In the genomic region with DNA sequence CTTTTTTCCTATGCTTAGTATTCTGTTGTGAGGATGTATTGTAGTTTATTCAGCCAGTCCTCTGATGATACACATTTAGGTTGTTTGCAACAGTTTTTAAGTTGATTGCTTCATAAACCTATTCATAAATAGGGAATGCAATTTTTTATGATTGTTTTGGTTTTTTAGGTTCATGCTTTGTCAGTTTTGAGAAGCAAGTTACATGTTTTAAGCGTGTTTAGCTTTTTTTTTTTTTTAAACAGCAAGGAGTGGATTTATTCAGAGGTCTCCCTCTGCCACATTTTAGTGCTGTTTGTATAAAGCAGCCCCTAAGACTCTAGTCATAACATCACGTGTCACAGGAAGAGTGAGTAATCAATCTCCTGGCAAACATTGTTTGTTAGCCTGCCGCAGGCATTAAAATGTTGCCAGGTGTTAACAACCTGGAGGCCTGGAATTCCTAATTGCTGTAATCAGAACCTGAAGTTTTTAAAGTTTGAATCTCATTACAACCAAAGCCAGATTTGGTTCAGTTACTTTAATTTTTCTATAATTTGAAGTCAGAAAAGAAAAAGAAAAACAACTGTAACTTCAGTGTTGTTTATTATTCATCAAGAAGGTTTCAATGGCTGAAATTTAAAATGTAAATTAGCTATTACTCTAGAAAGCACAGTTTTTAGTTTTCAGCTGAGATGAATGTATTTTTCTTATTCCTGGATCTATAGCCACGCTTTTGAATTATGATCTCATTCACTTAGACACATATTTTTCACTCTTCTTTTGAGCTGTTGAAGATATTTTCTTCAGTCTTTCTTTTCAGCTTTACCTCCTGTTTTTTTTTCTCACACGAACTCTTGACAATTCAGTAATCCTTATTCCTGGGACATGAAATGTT, we compare ENCODE assay signal across 8 cellular contexts. TPM values are rescaled to one million over a fixed set of nuclear protein-coding genes. Genes with fewer than 3 reads are reported as not detected.
A peak's percentile ranks its signal among the peaks of the same experiment; 100 is the strongest.
DNase-seq lines count a peak whose midpoint lies in the region; ATAC-seq and TF ChIP-seq lines count a peak whose summit lies in the region.
"Had no signal": no experiment of that assay in that cellular context is flagged by ENCODE, and none has a peak within 500 bp of the region (broad histone marks: within the 10 kb centered on the region; RNA-seq: fewer than 3 reads in every experiment).

No MANE protein-coding gene starts in this region.

- no peak overlapping the region for H2AK5ac ChIP-seq in H9 (ENCODE audit: insufficient read length, low read length)

- H3K14ac ChIP-seq in H9 (ENCODE audit: insufficient read depth, low read length) = no peak overlapping the region

- H4K8ac ChIP-seq in H9 (replicated peaks; ENCODE audit: insufficient read length, low read depth, low read length) = no peak overlapping the region

- no peaks in the 10 kb centered on the region for H3K23me2 ChIP-seq in H9 (ENCODE audit: insufficient read length, low read depth, low read length, poor library complexity, severe bottlenecking)

- H3T11ph ChIP-seq in H9 (ENCODE audit: low read length) = no peak overlapping the region

- H3K27ac Mint-ChIP-seq in H9 (peak overlapping the region; percentile 59 to 99 (median 98); a peak in 6 of 7 replicates), nephron progenitor cell (peak overlapping the region; percentile 40)
- H3K27ac Mint-ChIP-seq in central memory CD8-positive, alpha-beta T cell (ENCODE audit: low read depth) = peak overlapping the region; percentile 73

- H3K79me1 ChIP-seq in H9 (ENCODE audit: insufficient read depth, low read depth, low read length, poor library complexity, severe bottlenecking) = no peaks in the 10 kb centered on the region

- no peak overlapping the region for H4K91ac ChIP-seq in H9 (ENCODE audit: insufficient read length, low read depth, low read length)

- no peaks in the 10 kb centered on the region for H3K79me2 ChIP-seq in H9 (ENCODE audit: insufficient read depth, low read length)

- H2BK15ac ChIP-seq in H9 (ENCODE audit: low read depth, low read length) = no peak overlapping the region

- H2AFZ ChIP-seq in H9 (ENCODE audit: low read length) = no peak overlapping the region

- no peaks in the 10 kb centered on the region for H3K27me3 ChIP-seq in H9 (ENCODE audit: insufficient read depth, low read length)

- H3K9me3 ChIP-seq in H9 (ENCODE audit: control insufficient read depth, low read depth, low read length) = no peaks in the 10 kb centered on the region

- H3K18ac ChIP-seq in H9 (ENCODE audit: insufficient read length, low read depth, low read length) = no peak overlapping the region

- no CpG with 5 or more reads among the region's 5 CpGs for WGBS in H9 (ENCODE audit: extremely low coverage, insufficient read length, low lambda C conversion rate)

- H3K23ac ChIP-seq in H9 (ENCODE audit: insufficient read length, low read depth, low read length) = no peak overlapping the region

- DNase-seq in H9 = peak; percentile 64
- peak; percentile 55 for DNase-seq in NCI-H345 (lab: John Stamatoyannopoulos, UW)
- no peak for DNase-seq in central memory CD8-positive, alpha-beta T cell (ENCODE audit: low spot score in 2 of 2)
- DNase-seq in nephron progenitor cell = no peak
- no peak for DNase-seq in T1000 (lab: John Stamatoyannopoulos, UW)
- DNase-seq in NCI-H1436 (lab: John Stamatoyannopoulos, UW) = no peak

- H3K4me1 Mint-ChIP-seq in H9 = peaks cover 22 to 25% of the 10 kb centered on the region in 2 experiments
- peaks cover 58% of the 10 kb centered on the region for H3K4me1 Mint-ChIP-seq in central memory CD8-positive, alpha-beta T cell
- peaks cover 22% of the 10 kb centered on the region for H3K4me1 Mint-ChIP-seq in nephron progenitor cell

- H2BK5ac ChIP-seq in H9 (ENCODE audit: insufficient read length, low read length) = no peak overlapping the region

- no peak overlapping the region for H2BK120ac ChIP-seq in H9 (ENCODE audit: low read depth, low read length, poor library complexity, severe bottlenecking)

- H3K9me3 Mint-ChIP-seq in H9 (peaks cover 6 to 8% of the 10 kb centered on the region in 2 experiments), nephron progenitor cell (peaks cover 14% of the 10 kb centered on the region)
- no peaks in the 10 kb centered on the region for H3K9me3 Mint-ChIP-seq in central memory CD8-positive, alpha-beta T cell

- H3K27ac ChIP-seq in H9 (ENCODE audit: insufficient read length, low read depth, low read length) = peak overlapping the region; percentile 94

- no peak overlapping the region for H3K9ac ChIP-seq in H9 (ENCODE audit: extremely low read depth, insufficient read length, low read length)

- no peak overlapping the region for H3K56ac ChIP-seq in H9 (ENCODE audit: insufficient read length, low read depth, low read length)

- peaks cover 3% of the 10 kb centered on the region; the same call in 1 of the 2 replicates for H3K4me1 ChIP-seq in H9 (ENCODE audit: insufficient read depth, low read length)

- H3K36me3 Mint-ChIP-seq in H9 (ENCODE audit: insufficient read depth in 1 of 3, low read depth in 3 of 3) = peaks cover 9 to 21% (median 12%) of the 10 kb centered on the region in 3 experiments
- H3K36me3 Mint-ChIP-seq in central memory CD8-positive, alpha-beta T cell (ENCODE audit: insufficient read depth) = peaks cover 33% of the 10 kb centered on the region
- H3K36me3 Mint-ChIP-seq in nephron progenitor cell (ENCODE audit: low read depth) = peaks cover 29% of the 10 kb centered on the region

- no peak overlapping the region for H2BK20ac ChIP-seq in H9 (ENCODE audit: low read depth, low read length, poor library complexity, severe bottlenecking)

- H3K4me3 Mint-ChIP-seq in H9 (peak overlapping the region in 1 of 2 experiments; percentile 56; a peak in 3 of 5 replicates), nephron progenitor cell (no peak overlapping the region)
- H3K4me3 Mint-ChIP-seq in central memory CD8-positive, alpha-beta T cell = peak overlapping the region; percentile 9

- H4K5ac ChIP-seq in H9 (ENCODE audit: insufficient read length, low read depth, low read length) = no peak overlapping the region

- no peak overlapping the region for H3K4ac ChIP-seq in H9 (ENCODE audit: low read depth, low read length)

- TF ChIP-seq CTCF in H9 (conservative IDR thresholded peaks at IDR 0.05) = no peak
- no peak for TF ChIP-seq CTCF in nephron progenitor cell (IDR thresholded peaks at IDR 0.05)

- H3K27me3 Mint-ChIP-seq in H9 (ENCODE audit: low read depth) (no peaks in the 10 kb centered on the region), nephron progenitor cell (ENCODE audit: low read depth, poor library complexity) (no peaks in the 10 kb centered on the region)
- H3K27me3 Mint-ChIP-seq in central memory CD8-positive, alpha-beta T cell = no peaks in the 10 kb centered on the region

- no peaks in the 10 kb centered on the region for H4K20me1 ChIP-seq in H9 (ENCODE audit: control insufficient read depth, insufficient read depth, insufficient read length)

- H3K4me2 ChIP-seq in H9 (ENCODE audit: insufficient read depth, insufficient read length, low read length) = peak overlapping the region; percentile 22

- no peak for ATAC-seq in central memory CD8-positive, alpha-beta T cell (replicated peaks; ENCODE audit: extremely low read depth, poor library complexity, severe bottlenecking)
- ATAC-seq in HG02852 (IDR thresholded peaks at IDR 0.05; ENCODE audit: unreplicated experiment) = no peak

- no peak overlapping the region for H2BK12ac ChIP-seq in H9 (ENCODE audit: insufficient read length, low read depth, low read length)

RNA-seq across cellular contexts. Expression of a gene that starts 59.2 kb away (rescaled TPM):
- total RNA-seq in H9 (2021) = 0.98 and 0.99 TPM in 2 replicates
- total RNA-seq: mononuclear cell had no signal

Comparison
In these comparisons a context has a peak if more than half of its experiments do, and no peak if none do; other contexts are left out.
1. DNase-seq: peak in H9 (single experiment) and NCI-H345 (single experiment); none in central memory CD8-positive, alpha-beta T cell (0 of 2), nephron progenitor cell (single experiment), T1000 (single experiment) and NCI-H1436 (single experiment).
2. H3K27ac Mint-ChIP-seq: peak in every context shown above with its lines; median percentile 98 in H9; 73 in central memory CD8-positive, alpha-beta T cell; 40 in nephron progenitor cell.